18 cellular contexts compared by ENCODE assay signal in the genomic region with DNA sequence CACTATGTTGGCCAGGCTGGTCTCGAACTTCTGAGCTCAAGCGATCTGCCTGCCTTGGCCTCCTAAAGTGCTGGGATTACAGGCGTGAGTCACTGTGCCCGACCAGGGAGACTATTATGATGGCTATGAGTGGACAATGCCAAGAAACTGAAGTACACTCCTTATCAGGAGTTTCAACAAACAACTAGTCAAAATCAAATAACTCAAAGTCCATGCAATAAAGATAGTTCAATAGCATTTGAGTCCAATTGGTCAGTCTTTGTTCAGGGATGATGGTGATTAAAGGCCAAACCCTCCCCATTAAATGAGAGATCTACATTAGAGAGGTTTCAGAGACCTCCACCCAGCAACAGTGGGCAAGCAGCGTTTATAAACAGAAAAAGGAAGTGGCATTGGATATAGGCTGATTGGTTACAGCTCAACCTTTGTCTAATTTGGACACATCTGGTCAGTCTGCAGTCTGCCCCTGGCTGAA. TPM values are rescaled to one million over a fixed set of nuclear protein-coding genes. Genes with fewer than 3 reads are reported as not detected.
A peak's percentile ranks its signal among the peaks of the same experiment; 100 is the strongest.
DNase-seq lines count a peak whose midpoint lies in the region; ATAC-seq and TF ChIP-seq lines count a peak whose summit lies in the region.
"Had no signal": no experiment of that assay in that cellular context is flagged by ENCODE, and none has a peak within 500 bp of the region (broad histone marks: within the 10 kb centered on the region; RNA-seq: fewer than 3 reads in every experiment).

No MANE protein-coding gene starts in this region.

- peak; percentile 18 for DNase-seq in MV-4-11 (lab: John Stamatoyannopoulos, UW)
- peak; percentile 60 for DNase-seq in colonic mucosa
- DNase-seq in mucosa of descending colon: peak; percentile 60 to 69 (median 63)
- peak; percentile 1 to 17 for DNase-seq in aorta
- no peak for DNase-seq in SHP77 treated with DMSO at 0.1 percent for 48 hours (lab: John Stamatoyannopoulos, UW)
- DNase-seq: ACHN; Calu3; CD4-positive, CD25-positive, alpha-beta regulatory T cell; GM23248; KG1; NCI-H1417; NCI-H1930; NCI-H2171; NCI-H510A had no signal

- H3K9me3 ChIP-seq in colonic mucosa: no peaks in the 10 kb centered on the region
- H3K9me3 ChIP-seq in mucosa of descending colon: no peaks in the 10 kb centered on the region
- no peaks in the 10 kb centered on the region for H3K9me3 ChIP-seq in aorta (ENCODE audit: control insufficient read depth, low read length)

- H3K27ac ChIP-seq in colonic mucosa (peak overlapping the region; percentile 53), aorta (ENCODE audit: low read depth in 1 of 2, low read length in 2 of 2) (no peak overlapping the region)
- H3K27ac ChIP-seq: GM23248 had no signal

- no peaks in the 10 kb centered on the region for H3K4me1 ChIP-seq in colonic mucosa
- H3K4me1 ChIP-seq in mucosa of descending colon (ENCODE audit: low read depth): peaks cover 4% of the 10 kb centered on the region
- no peaks in the 10 kb centered on the region for H3K4me1 ChIP-seq in aorta (ENCODE audit: control insufficient read depth in 1 of 2, insufficient read depth in 2 of 2, low read length in 2 of 2)

- H3K27me3 ChIP-seq in colonic mucosa (no peaks in the 10 kb centered on the region), aorta (ENCODE audit: control insufficient read depth in 1 of 2, insufficient read depth in 2 of 2, low read length in 1 of 2) (no peaks in the 10 kb centered on the region)

- intact Hi-C loops in colonic mucosa (cut with DNase I) (no loop called here), mucosa of descending colon (cut with DNase I, micrococcal nuclease) (no loop called here), aorta (cut with DNase I) (no loop called here)

- H3K36me3 ChIP-seq in colonic mucosa (no peaks in the 10 kb centered on the region), mucosa of descending colon (ENCODE audit: low read depth) (no peaks in the 10 kb centered on the region), aorta (ENCODE audit: control insufficient read depth in 1 of 2, insufficient read depth in 2 of 2, low read length in 1 of 2) (no peaks in the 10 kb centered on the region)

- 88 to 89% methylated on average over 5 of the region's 5 CpGs for WGBS in aorta, 2 donors

- ATAC-seq in mucosa of descending colon: peak; percentile 91
- no peak for ATAC-seq in aorta (ENCODE audit: low FRiP score)
- no peak for ATAC-seq in GM21786 (IDR thresholded peaks at IDR 0.05; ENCODE audit: unreplicated experiment)
- ATAC-seq in GM19452 (IDR thresholded peaks at IDR 0.05; ENCODE audit: unreplicated experiment): no peak
- ATAC-seq: HCT116 had no signal

- peak overlapping the region in 1 of 2 donors; percentile 28 for H3K9ac ChIP-seq in colonic mucosa (ENCODE audit: low read depth in 2 of 2, low read length in 2 of 2)
- H3K9ac ChIP-seq: GM23248 had no signal

- H3K4me3 ChIP-seq in colonic mucosa: no peak overlapping the region
- H3K4me3 ChIP-seq in mucosa of descending colon: no peak overlapping the region
- no peak overlapping the region for H3K4me3 ChIP-seq in aorta (ENCODE audit: low read length in 2 of 2)
- H3K4me3 ChIP-seq: GM23248 had no signal

- TF ChIP-seq CTCF in colonic mucosa (IDR thresholded peaks at IDR 0.05) (no peak), mucosa of descending colon (IDR thresholded peaks at IDR 0.05) (no peak)

RNA-seq across cellular contexts. Expression of a gene that starts 8.0 kb away (rescaled TPM):
- 100 to 1,000 TPM; 107 to 142 TPM for total RNA-seq in colonic mucosa
- total RNA-seq in mucosa of descending colon: 100 to 1,000 TPM in 2 of 3 donors, 10 to 100 TPM in 1; 27.4 to 111 (median 105) TPM
- total RNA-seq in aorta: not detected
- 1 to 10 TPM in 1 of 2 donors, under 1 TPM in 1; 0.97 to 1.5 TPM for polyA plus RNA-seq in aorta
- total RNA-seq: CD4-positive, CD25-positive, alpha-beta regulatory T cell; GM23248; MCF 10A had no signal
- polyA plus RNA-seq: CD4-positive, CD25-positive, alpha-beta regulatory T cell; GM23248 had no signal

RNA-seq across cellular contexts. Expression of a gene that starts 28.2 kb away (rescaled TPM):
- total RNA-seq in colonic mucosa: 1 to 10 TPM; 4.7 to 6.3 TPM
- 1 to 10 TPM; 4.7 to 7.3 (median 5.5) TPM for total RNA-seq in mucosa of descending colon
- 10 to 100 TPM in 1 of 2 donors, 1 to 10 TPM in 1; 6.8 to 10.3 TPM for total RNA-seq in aorta
- 10 to 100 TPM in 1 of 2 donors, 1 to 10 TPM in 1; 2.3 to 11.0 TPM for polyA plus RNA-seq in aorta

RNA-seq across cellular contexts. Expression of a gene that starts 32.6 kb away (rescaled TPM):
- total RNA-seq in colonic mucosa (1 to 10 TPM; 2.7 to 5.6 TPM), mucosa of descending colon (1 to 10 TPM; 1.8 to 2.9 (median 2.9) TPM), aorta (1 to 10 TPM; 2.4 to 6.0 TPM)
- under 1 TPM; 0.49 to 0.88 TPM for polyA plus RNA-seq in aorta
- total RNA-seq: CD4-positive, CD25-positive, alpha-beta regulatory T cell had no signal
- polyA plus RNA-seq: CD4-positive, CD25-positive, alpha-beta regulatory T cell had no signal

RNA-seq across cellular contexts. Expression of a gene that starts 38.3 kb away (rescaled TPM):
- total RNA-seq in colonic mucosa: 100 to 1,000 TPM in 1 of 2 donors, 10 to 100 TPM in 1; 73.5 to 111 TPM
- 100 to 1,000 TPM in 2 of 3 donors, 10 to 100 TPM in 1; 81.4 to 110 (median 106) TPM for total RNA-seq in mucosa of descending colon
- total RNA-seq in aorta: 100 to 1,000 TPM; 106 to 154 TPM
- 100 to 1,000 TPM; 198 to 237 TPM for polyA plus RNA-seq in aorta

Comparison
In these comparisons a context has a peak if more than half of its experiments do, and no peak if none do; other contexts are left out.
1. RNA of a gene that starts 8.0 kb away (total RNA-seq): 107 to 142 TPM in colonic mucosa and 27.4 to 111 TPM in mucosa of descending colon; not detected in aorta; every median in the first group is over 10 times any median in the second.